2 cellular contexts compared by ENCODE assay signal in genomic region chr14:49364752-49365117, GRCh38.
A peak's percentile ranks its signal among the peaks of the same experiment; 100 is the strongest.
TF ChIP-seq lines count a peak whose summit lies in the region.

No MANE protein-coding gene starts in this region.

TF ChIP-seq in liver, 16 proteins besides CTCF, POLR2A, EP300 and RAD21:
- TF ChIP-seq RXRA (IDR thresholded peaks at IDR 0.05) (peak in 1 of 2 donors; percentile 17), NR2F2 (IDR thresholded peaks at IDR 0.05) (peak; percentile 53), MAX (IDR thresholded peaks at IDR 0.05) (no peak), EGR1 (IDR thresholded peaks at IDR 0.05; ENCODE audit: low read depth in 2 of 2) (no peak)

TF ChIP-seq in HepG2, 621 proteins besides CTCF, POLR2A, EP300 and RAD21:
- TF ChIP-seq ZNF138 (CRISPR knock-in tag; IDR thresholded peaks at IDR 0.05; ENCODE audit: low read depth) = no peak
- no peak for TF ChIP-seq REXO4 (CRISPR knock-in tag; IDR thresholded peaks at IDR 0.05; ENCODE audit: borderline replicate concordance)
- TF ChIP-seq ZNF142 (CRISPR knock-in tag; IDR thresholded peaks at IDR 0.05) = no peak
- TF ChIP-seq ARID5B (CRISPR knock-in tag; IDR thresholded peaks at IDR 0.05) = no peak
- no peak for TF ChIP-seq ZNF24 (IDR thresholded peaks at IDR 0.05)
TF ChIP-seq in HepG2: peak in this region for 0.
